ENCODE assay signal across 8 cellular contexts in the genomic region with DNA sequence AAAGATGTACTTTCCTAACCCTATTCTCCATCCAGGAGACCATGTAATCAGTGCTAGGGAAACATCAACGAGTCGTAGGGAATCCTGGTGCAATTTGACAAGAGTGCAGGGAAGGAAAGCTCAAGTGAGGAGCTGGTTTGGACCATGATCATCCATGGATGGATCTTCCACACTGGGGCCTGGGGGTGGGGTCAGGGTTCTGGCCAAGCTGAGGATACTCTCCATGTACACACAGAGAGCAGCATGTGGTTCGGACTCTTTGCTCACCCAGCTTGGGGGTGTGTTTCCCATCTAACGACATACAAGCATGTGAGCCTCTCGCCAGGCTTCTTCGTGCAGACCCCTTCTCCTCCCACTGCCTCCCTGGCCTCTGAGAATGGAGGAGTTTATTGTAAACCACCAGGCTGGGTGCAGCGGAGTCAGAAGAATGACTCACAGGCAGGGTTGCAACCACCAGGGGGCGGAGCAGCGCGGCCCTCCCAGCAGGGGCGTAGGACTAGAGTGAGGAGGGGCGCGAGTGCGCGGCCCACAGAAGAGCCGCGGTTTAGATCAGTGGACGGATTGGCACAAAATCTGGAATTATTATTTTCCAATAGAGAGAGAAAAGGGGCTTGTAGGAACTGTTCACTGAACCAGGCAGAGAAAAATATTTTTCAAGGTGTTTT.
DNase-seq lines count a peak whose midpoint lies in the region; ATAC-seq and TF ChIP-seq lines count a peak whose summit lies in the region.
"Not testable (repeated sequence)": the region's sequence is repeated elsewhere in the genome, so short reads cannot be mapped to it uniquely, and the experiment has no call there.

No MANE protein-coding gene starts in this region.

- H3K27me3 Mint-ChIP-seq in activated CD8-positive, alpha-beta T cell treated with anti-CD3 and anti-CD28 coated beads for 36 hours: not testable (repeated sequence)

- not testable (repeated sequence) for H3K27ac ChIP-seq in aorta (ENCODE audit: low read depth in 1 of 2, low read length in 2 of 2)

- 0 out of 2 replicates have a peak, but pooled peaks have one; percentile 7 for TF ChIP-seq CTCF in LNCaP clone FGC (IDR thresholded peaks at IDR 0.05; ENCODE audit: control insufficient read depth, extremely low read depth, insufficient read depth)
- TF ChIP-seq CTCF in activated CD8-positive, alpha-beta T cell treated with anti-CD3 and anti-CD28 coated beads for 36 hours (IDR thresholded peaks at IDR 0.05): not testable (repeated sequence)

- H3K9me3 Mint-ChIP-seq in activated CD8-positive, alpha-beta T cell treated with anti-CD3 and anti-CD28 coated beads for 36 hours: not testable (repeated sequence)

- ATAC-seq in activated CD8-positive, alpha-beta T cell treated with anti-CD3 and anti-CD28 coated beads for 36 hours: not testable (repeated sequence)
- peak; percentile 89 for ATAC-seq in sciatic nerve
- peak; percentile 51 for ATAC-seq in aorta (ENCODE audit: low FRiP score)

- not testable (repeated sequence) for H3K36me3 ChIP-seq in aorta (ENCODE audit: control insufficient read depth in 1 of 2, insufficient read depth in 2 of 2, low read length in 1 of 2)

- H3K4me1 Mint-ChIP-seq in activated CD8-positive, alpha-beta T cell treated with anti-CD3 and anti-CD28 coated beads for 36 hours (ENCODE audit: low read depth): not testable (repeated sequence)

- POLR2A ChIA-PET in activated CD8-positive, alpha-beta T cell treated with anti-CD3 and anti-CD28 coated beads for 36 hours (lab: Charles Lee): not testable (repeated sequence)

- not testable (repeated sequence) for H3K36me3 Mint-ChIP-seq in activated CD8-positive, alpha-beta T cell treated with anti-CD3 and anti-CD28 coated beads for 36 hours (ENCODE audit: low read depth)

- CTCF ChIA-PET in activated CD8-positive, alpha-beta T cell treated with anti-CD3 and anti-CD28 coated beads for 36 hours (lab: Charles Lee): interaction anchor here (1.1 kb wide), 1 partner anchor 10 kb away, joined by 3 read pairs; no protein-coding TSS in a partner anchor

- not testable (repeated sequence) for H3K4me3 Mint-ChIP-seq in activated CD8-positive, alpha-beta T cell treated with anti-CD3 and anti-CD28 coated beads for 36 hours

- intact Hi-C loops in activated CD8-positive, alpha-beta T cell treated with anti-CD3 and anti-CD28 coated beads for 36 hours (cut with micrococcal nuclease); head of caudate nucleus (cut with DNase I); sciatic nerve (cut with DNase I); aorta (cut with DNase I): not testable (repeated sequence)

- WGBS in aorta, 2 donors: 48 to 51% methylated on average over 18 of the region's 18 CpGs

- H3K9me3 ChIP-seq in aorta (ENCODE audit: control insufficient read depth, low read length): not testable (repeated sequence)

- not testable (repeated sequence) for H3K4me1 ChIP-seq in aorta (ENCODE audit: control insufficient read depth in 1 of 2, insufficient read depth in 2 of 2, low read length in 2 of 2)

- DNase-seq in Ammon's horn (ENCODE audit: low spot score): peak; percentile 39
- DNase-seq in LNCaP clone FGC (ENCODE audit: low read depth): not testable (repeated sequence)
- DNase-seq in activated CD8-positive, alpha-beta T cell treated with anti-CD3 and anti-CD28 coated beads for 36 hours: peak; percentile 14
- peak; percentile 75 for DNase-seq in ecto neural progenitor cell (ENCODE audit: low spot score)
- DNase-seq in head of caudate nucleus: peak in 30 of 42 donors; percentile 15 to 73 (median 46)
- peak; percentile 33 for DNase-seq in medulla oblongata (ENCODE audit: extremely low spot score)
- DNase-seq in sciatic nerve (ENCODE audit: low spot score): peak; percentile 74
- DNase-seq in aorta: peak in 1 of 2 donors; percentile 81

- H3K27me3 ChIP-seq in aorta (ENCODE audit: control insufficient read depth in 1 of 2, insufficient read depth in 2 of 2, low read length in 1 of 2): not testable (repeated sequence)

- H3K27ac Mint-ChIP-seq in activated CD8-positive, alpha-beta T cell treated with anti-CD3 and anti-CD28 coated beads for 36 hours: not testable (repeated sequence)

- not testable (repeated sequence) for H3K4me3 ChIP-seq in LNCaP clone FGC (ENCODE audit: low read depth, low read length); aorta (ENCODE audit: low read length in 2 of 2)
